In genomic region chr4:82287720-82288119, GRCh38 we compare ENCODE assay signal across 18 cellular contexts.
"Had no signal": no experiment of that assay in that cellular context is flagged by ENCODE, and none has a peak within 500 bp of the region (broad histone marks: within the 10 kb centered on the region; RNA-seq: fewer than 3 reads in every experiment).

No MANE protein-coding gene starts in this region.

- H3K4me3 ChIP-seq: body of pancreas, psoas muscle had no signal

- DNase-seq: activated B cell treated with CpG ODN at 0.5 μM for 24 hours; activated CD4-positive, alpha-beta T cell treated with anti-CD3 and anti-CD28 coated beads, Interleukin-2, amount 50 U/mL, for 1 hour; activated effector memory CD4-positive, alpha-beta T cell treated with Interleukin-2 at 50 U/mL for 16 hours; activated T-cell treated with anti-CD3 and anti-CD28 coated beads for 4 hours; amniotic stem cell; body of pancreas; cerebellar nuclear complex; dermis blood vessel endothelial cell; hypothalamus; kidney glomerular epithelial cell; mesendoderm; nephron progenitor cell; psoas muscle; stimulated activated CD4-positive, alpha-beta T cell treated with anti-CD3 and anti-CD28 coated beads, Interleukin-2, amount 100 ng/mL, for 24 hours; stimulated activated naive CD4-positive, alpha-beta T cell; trophoblast cell had no signal

- FAIRE-seq: TTC549 had no signal

- H3K4me1 ChIP-seq: psoas muscle had no signal

- H3K27me3 ChIP-seq: body of pancreas had no signal

- H3K27ac ChIP-seq: body of pancreas, psoas muscle had no signal

- ATAC-seq: body of pancreas, psoas muscle, sciatic nerve had no signal

- H3K9me3 ChIP-seq: body of pancreas, psoas muscle had no signal
